Comparison of ENCODE assay signal across 8 cellular contexts in the genomic region with DNA sequence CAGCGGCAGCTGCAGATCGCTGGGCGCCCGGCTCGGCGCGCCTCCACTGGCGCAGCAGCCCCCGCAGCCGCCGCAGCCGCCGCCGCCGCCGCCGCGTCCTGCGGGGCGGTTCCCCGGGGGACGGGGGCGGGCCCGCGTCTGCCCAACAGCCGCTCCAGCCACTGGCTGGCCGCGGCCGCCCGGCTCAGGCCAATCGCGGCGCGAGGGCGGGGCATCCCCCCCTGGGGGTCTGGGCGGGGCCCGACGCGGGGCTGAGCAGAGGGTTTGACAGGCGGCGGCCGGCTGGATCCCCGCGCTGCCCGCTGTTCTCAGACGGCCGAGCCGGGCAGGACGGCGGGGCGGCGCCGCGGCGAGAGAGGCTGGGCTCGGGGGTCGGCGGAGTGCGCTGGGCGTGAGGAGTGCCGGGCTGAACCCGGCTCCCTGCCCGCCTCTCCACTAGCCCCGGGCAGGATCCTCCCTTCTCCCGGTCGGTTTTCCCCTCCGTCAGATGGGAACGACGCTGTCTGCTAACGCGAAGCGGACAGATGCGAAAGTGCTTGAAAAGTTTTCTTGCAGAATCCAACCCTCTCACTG. TPM values are rescaled to one million over a fixed set of nuclear protein-coding genes. Genes with fewer than 3 reads are reported as not detected.
A peak's percentile ranks its signal among the peaks of the same experiment; 100 is the strongest.
DNase-seq lines count a peak whose midpoint lies in the region; ATAC-seq, FAIRE-seq and TF ChIP-seq lines count a peak whose summit lies in the region.

A gene (minus strand): TSS at position 56 of the 573 bp plus-strand sequence. CDS start 1,100 bp downstream, outside the sequence.

- H3K23ac ChIP-seq in IMR-90 (ENCODE audit: low read depth, low read length) = peak within 1 kb of the TSS; percentile 92

- ATAC-seq in GM21717 (IDR thresholded peaks at IDR 0.05; ENCODE audit: unreplicated experiment) = peak; percentile 92
- peak; percentile 96 for ATAC-seq in IMR-90 (ENCODE audit: low read depth)
- ATAC-seq in Panc1 = peak; percentile 98
- peak; percentile 93 for ATAC-seq in activated naive CD8-positive, alpha-beta T cell treated with anti-CD3 and anti-CD28 coated beads, Interleukin-2, amount 10 ng/mL, durations not matched to agents 7 days and 5 days (ENCODE audit: low read depth)
- peak; percentile 94 to 100 (median 98) for ATAC-seq in heart left ventricle
- peak; percentile 99 to 100 (median 99) for ATAC-seq in pancreas

- peak within 1 kb of the TSS; percentile 93 for H2AFZ ChIP-seq in IMR-90 (replicated peaks; ENCODE audit: low read length, poor library complexity)

- no peaks in the 10 kb centered on the region for H3K9me3 ChIP-seq in IMR-90 (ENCODE audit: control insufficient read depth, insufficient read depth, low read length)
- H3K9me3 ChIP-seq in Panc1 (ENCODE audit: control insufficient read depth, insufficient read depth, low read depth, low read length) = no peaks in the 10 kb centered on the region
- peaks cover 0 to 6% (median 0%) of the 10 kb centered on the region in 12 donors for H3K9me3 ChIP-seq in heart left ventricle
- H3K9me3 ChIP-seq in pancreas = no peaks in the 10 kb centered on the region

- H2BK20ac ChIP-seq in IMR-90 (ENCODE audit: low read depth, low read length) = peak within 1 kb of the TSS; percentile 82; the same call in 1 of the 2 replicates

- peak within 1 kb of the TSS; percentile 77 for H3K4me2 ChIP-seq in IMR-90 (ENCODE audit: low read depth, low read length)

- no peaks in the 10 kb centered on the region for H3K4me1 Mint-ChIP-seq in activated naive CD8-positive, alpha-beta T cell treated with anti-CD3 and anti-CD28 coated beads, Interleukin-2, amount 10 ng/mL, durations not matched to agents 7 days and 5 days

- H2BK120ac ChIP-seq in IMR-90 (ENCODE audit: low read depth, low read length) = peak within 1 kb of the TSS; percentile 42

- 2% methylated on average over 23 of the region's 73 CpGs; no CpG with 5 or more reads in 1 of the 2 experiments for WGBS in IMR-90 (ENCODE audit: extremely low coverage in 2 of 2, insufficient read length in 1 of 2), 2 experiments
- WGBS in heart left ventricle, 4 donors = 0 to 1% (median 0%) methylated on average over 23 to 73 of the region's 73 CpGs
- WGBS in pancreas, 2 donors = 1% methylated on average over 35 to 73 of the region's 73 CpGs
- under 1% methylated on average over 72 of the region's 73 CpGs for WGBS in urinary bladder

- H3K36me3 Mint-ChIP-seq in activated naive CD8-positive, alpha-beta T cell treated with anti-CD3 and anti-CD28 coated beads, Interleukin-2, amount 10 ng/mL, durations not matched to agents 7 days and 5 days = peaks cover 2% of the 10 kb centered on the region

- H3K27me3 Mint-ChIP-seq in activated naive CD8-positive, alpha-beta T cell treated with anti-CD3 and anti-CD28 coated beads, Interleukin-2, amount 10 ng/mL, durations not matched to agents 7 days and 5 days = peaks cover 65% of the 10 kb centered on the region

- H3K18ac ChIP-seq in IMR-90 (ENCODE audit: low read depth, low read length) = peak within 1 kb of the TSS; percentile 14; the same call in 1 of the 2 replicates

- H4K20me1 ChIP-seq in IMR-90 (ENCODE audit: insufficient read depth, low read length) = 0 out of 2 replicates have a peak, but pooled peaks cover 4% of the 10 kb centered on the region

- in situ Hi-C loops in IMR-90 (cut with MboI; ENCODE audit: low sequenced_read_pairs) (no loop called here), Panc1 (cut with HindIII; ENCODE audit: low pct_unique_long_range_greater_than_20kb, low sequenced_read_pairs) (no loop called here)

- BruUV-seq in IMR-90 (replicated peaks; lab: Mats Ljungman, UMichigan) (no TSS peak), Panc1 (replicated peaks; lab: Mats Ljungman, UMichigan) (no TSS peak)

- peaks cover 19% of the 10 kb centered on the region for H3K9me1 ChIP-seq in IMR-90 (ENCODE audit: insufficient read depth, low read length)

- H2BK5ac ChIP-seq in IMR-90 (ENCODE audit: low read depth, low read length, poor library complexity, severe bottlenecking) = no peak within 1 kb of the TSS

- H3K4me1 ChIP-seq in IMR-90 (ENCODE audit: control insufficient read depth, insufficient read depth, low read length) = peaks cover 31% of the 10 kb centered on the region
- H3K4me1 ChIP-seq in Panc1 (ENCODE audit: control insufficient read depth, insufficient read depth, low read length) = peaks cover 4% of the 10 kb centered on the region; the same call in 1 of the 2 replicates
- peaks cover 6 to 25% (median 16%) of the 10 kb centered on the region in 12 donors for H3K4me1 ChIP-seq in heart left ventricle
- H3K4me1 ChIP-seq in pancreas = peaks cover 0 to 10% (median 0%) of the 10 kb centered on the region in 3 donors
- no peaks in the 10 kb centered on the region for H3K4me1 ChIP-seq in urinary bladder (ENCODE audit: insufficient read depth)

- H3K9ac ChIP-seq in IMR-90 (ENCODE audit: low read depth, low read length) = peak within 1 kb of the TSS; percentile 50

- peaks cover 5% of the 10 kb centered on the region for H3K9me3 Mint-ChIP-seq in activated naive CD8-positive, alpha-beta T cell treated with anti-CD3 and anti-CD28 coated beads, Interleukin-2, amount 10 ng/mL, durations not matched to agents 7 days and 5 days

- peak; percentile 96 for DNase-seq in Daoy (ENCODE audit: low read depth)
- DNase-seq in IMR-90 = peak; percentile 82
- no peak for DNase-seq in Panc1 (ENCODE audit: low read depth, low spot score)
- peak; percentile 78 for DNase-seq in activated naive CD8-positive, alpha-beta T cell treated with anti-CD3 and anti-CD28 coated beads, Interleukin-2, amount 10 ng/mL, durations not matched to agents 7 days and 5 days
- DNase-seq in heart left ventricle = peak; percentile 82 to 91 (median 83)
- peak; percentile 73 to 93 (median 84) for DNase-seq in pancreas

- H3K79me1 ChIP-seq in IMR-90 (ENCODE audit: low read depth in 1 of 2, low read length in 2 of 2) = peaks cover 7 to 33% of the 10 kb centered on the region in 2 experiments; a peak in 2 of 4 replicates

- H2AK5ac ChIP-seq in IMR-90 (ENCODE audit: low read depth, low read length) = peak within 1 kb of the TSS; percentile 89

- POLR2A ChIA-PET in IMR-90 (lab: Charles Lee; ENCODE audit: unreplicated experiment) (no interaction called here), Panc1 (lab: Charles Lee) (no interaction called here)
- POLR2A ChIA-PET in activated naive CD8-positive, alpha-beta T cell treated with anti-CD3 and anti-CD28 coated beads, Interleukin-2, amount 10 ng/mL, durations not matched to agents 7 days and 5 days (lab: Charles Lee) = no interaction called here

- intact Hi-C loops in IMR-90 (cut with micrococcal nuclease) (loop anchor here (1.0 kb wide), 1 partner anchor 122 kb away; no protein-coding TSS in a partner anchor), Panc1 (cut with micrococcal nuclease; ENCODE audit: unreplicated experiment) (no loop called here), heart left ventricle (cut with DNase I) (no loop called here), pancreas (cut with DNase I) (no loop called here)

- CTCF ChIA-PET in IMR-90 (lab: Yijun Ruan, JAX) (no interaction called here), Panc1 (lab: Charles Lee) (no interaction called here)

- no peak for FAIRE-seq in pancreas (lab: Jason Lieb, UNC)

- H3K56ac ChIP-seq in IMR-90 (ENCODE audit: extremely low read depth, insufficient read depth, low read length) = peak within 1 kb of the TSS; percentile 8; the same call in 1 of the 2 replicates

- peak within 1 kb of the TSS; percentile 61 for H3K14ac ChIP-seq in IMR-90 (replicated peaks; ENCODE audit: low read depth, low read length)

- no peaks in the 10 kb centered on the region for H3K27me3 ChIP-seq in IMR-90 (ENCODE audit: control insufficient read depth, insufficient read depth, low read length)
- H3K27me3 ChIP-seq in Panc1 (ENCODE audit: control insufficient read depth, insufficient read depth, low read length) = peaks cover 14% of the 10 kb centered on the region
- peaks cover 11 to 79% (median 36%) of the 10 kb centered on the region in 9 donors for H3K27me3 ChIP-seq in heart left ventricle
- peaks cover 0 to 12% (median 3%) of the 10 kb centered on the region in 4 donors for H3K27me3 ChIP-seq in pancreas

- peak within 1 kb of the TSS; percentile 22 for H3K27ac ChIP-seq in IMR-90 (ENCODE audit: insufficient read depth, low read length)
- H3K27ac ChIP-seq in Panc1 (ENCODE audit: low read length) = no peak within 1 kb of the TSS
- H3K27ac ChIP-seq in heart left ventricle = peak within 1 kb of the TSS in 2 of 12 donors; percentile 31 to 38
- H3K27ac ChIP-seq in pancreas = no peak within 1 kb of the TSS
- no peak within 1 kb of the TSS for H3K27ac ChIP-seq in urinary bladder (ENCODE audit: low read depth)

- TF ChIP-seq POLR2A in IMR-90 (IDR thresholded peaks at IDR 0.05; ENCODE audit: low read depth, low read length) (peak; percentile 58), heart left ventricle (IDR thresholded peaks at IDR 0.05) (no peak)

- H2AK9ac ChIP-seq in IMR-90 (replicated peaks; ENCODE audit: low read depth, low read length, poor library complexity) = peak within 1 kb of the TSS; percentile 88

- TF ChIP-seq CTCF in IMR-90 (conservative IDR thresholded peaks at IDR 0.05; ENCODE audit: low read depth, low read length) = no peak
- TF ChIP-seq CTCF in Panc1 (IDR thresholded peaks at IDR 0.05) = no peak
- TF ChIP-seq CTCF in heart left ventricle (IDR thresholded peaks at IDR 0.05) = no peak
- TF ChIP-seq CTCF in pancreas (IDR thresholded peaks at IDR 0.05) = no peak

- dilution Hi-C loops in IMR-90 (cut with HindIII; ENCODE audit: low sequenced_read_pairs, unreplicated experiment) = no loop called here

- H4K8ac ChIP-seq in IMR-90 (ENCODE audit: low read depth in 2 of 2, low read length in 2 of 2) = peak within 1 kb of the TSS; percentile 13 to 45; a peak in 2 of 4 replicates

- H3K27ac Mint-ChIP-seq in activated naive CD8-positive, alpha-beta T cell treated with anti-CD3 and anti-CD28 coated beads, Interleukin-2, amount 10 ng/mL, durations not matched to agents 7 days and 5 days = no peak within 1 kb of the TSS

- H3K4me3 Mint-ChIP-seq in activated naive CD8-positive, alpha-beta T cell treated with anti-CD3 and anti-CD28 coated beads, Interleukin-2, amount 10 ng/mL, durations not matched to agents 7 days and 5 days = peak within 1 kb of the TSS; percentile 57

- no peak for TF ChIP-seq RAD21 in IMR-90 (IDR thresholded peaks at IDR 0.05; ENCODE audit: low read length)

- peak within 1 kb of the TSS; percentile 89 for H3K4ac ChIP-seq in IMR-90 (ENCODE audit: low read depth, low read length)

- H3K4me3 ChIP-seq in IMR-90 (ENCODE audit: insufficient read depth, low read depth, low read length) (peak within 1 kb of the TSS; percentile 66), Panc1 (ENCODE audit: low read depth in 2 of 2, low read length in 2 of 2) (peak within 1 kb of the TSS; percentile 49 to 62), heart left ventricle (peak within 1 kb of the TSS; percentile 49 to 89 (median 62)), pancreas (peak within 1 kb of the TSS; percentile 34 to 68 (median 49)), urinary bladder (ENCODE audit: low read depth, low read length) (peak within 1 kb of the TSS; percentile 59)

- no peaks in the 10 kb centered on the region for H3K36me3 ChIP-seq in IMR-90 (ENCODE audit: control insufficient read depth, insufficient read depth, low read length)
- no peaks in the 10 kb centered on the region for H3K36me3 ChIP-seq in Panc1 (ENCODE audit: control insufficient read depth, insufficient read depth, low read length)
- no peaks in the 10 kb centered on the region for H3K36me3 ChIP-seq in heart left ventricle
- no peaks in the 10 kb centered on the region for H3K36me3 ChIP-seq in pancreas
- no peaks in the 10 kb centered on the region for H3K36me3 ChIP-seq in urinary bladder (ENCODE audit: insufficient read depth)

- 0 out of 2 replicates have a peak within 1 kb of the TSS, but pooled peaks have one; percentile 14 for H4K5ac ChIP-seq in IMR-90 (ENCODE audit: low read depth, low read length)

- H4K91ac ChIP-seq in IMR-90 (ENCODE audit: insufficient read depth, low read depth, low read length) = peak within 1 kb of the TSS; percentile 88

- peak within 1 kb of the TSS; percentile 97; the same call in 2 of the 3 replicates for H2BK15ac ChIP-seq in IMR-90 (ENCODE audit: low read depth, low read length)

RNA-seq across cellular contexts. Expression of the gene that starts here (rescaled TPM):
- total RNA-seq in Daoy (2014; rRNA removed; shearing (Covaris generic)) = 3.0 and 4.7 TPM in 2 replicates
- 0.18 and 0.28 TPM in 2 replicates for total RNA-seq in IMR-90 (2012; rRNA removed)
- polyA plus RNA-seq in IMR-90 (2012; rRNA removed) = 2.3 and 3.5 TPM in 2 replicates
- polyA plus RNA-seq in IMR-90 (2012; cell fraction: cytosol; rRNA removed) = 1.5 and 3.3 TPM in 2 replicates
- polyA plus RNA-seq in IMR-90 (2012; cell fraction: nucleus; rRNA removed; ENCODE audit: low replicate concordance) = 6.1 and 16.8 TPM in 2 replicates
- total RNA-seq in Panc1 (2021; ENCODE audit: unreplicated experiment) = 0.28 TPM
- polyA plus RNA-seq in Panc1 (2012; ENCODE audit: insufficient read length) = 1.2 TPM
- total RNA-seq in activated naive CD8-positive, alpha-beta T cell treated with anti-CD3 and anti-CD28 coated beads, Interleukin-2, amount 10 ng/mL, durations not matched to agents 7 days and 5 days = not detected
- total RNA-seq in heart left ventricle = under 1 TPM in 4 of 9 donors, not detected in 5; 0.12 to 0.35 (median 0.15) TPM
- under 1 TPM in 1 of 2 donors, not detected in 1; 0.06 TPM for polyA plus RNA-seq in heart left ventricle
- total RNA-seq in pancreas = under 1 TPM in 2 of 6 donors, not detected in 4; 0.06 to 0.19 TPM
- under 1 TPM; 0.08 to 0.26 TPM for polyA plus RNA-seq in pancreas
- 0.42 TPM for total RNA-seq in urinary bladder
- polyA plus RNA-seq in urinary bladder = 2.0 TPM

Comparison
In these comparisons a context has a peak if more than half of its experiments do, and no peak if none do; other contexts are left out.
1. Peak in DNase-seq and ATAC-seq in activated naive CD8-positive, alpha-beta T cell treated with anti-CD3 and anti-CD28 coated beads, Interleukin-2, amount 10 ng/mL, durations not matched to agents 7 days and 5 days; RNA of the gene not detected or under 1 TPM.
2. Peak in DNase-seq, ATAC-seq and H3K4me3 ChIP-seq in heart left ventricle; RNA of the gene not detected or under 1 TPM.
3. Peak in DNase-seq, ATAC-seq and H3K4me3 ChIP-seq in pancreas; RNA of the gene not detected or under 1 TPM.